In the genomic region with DNA sequence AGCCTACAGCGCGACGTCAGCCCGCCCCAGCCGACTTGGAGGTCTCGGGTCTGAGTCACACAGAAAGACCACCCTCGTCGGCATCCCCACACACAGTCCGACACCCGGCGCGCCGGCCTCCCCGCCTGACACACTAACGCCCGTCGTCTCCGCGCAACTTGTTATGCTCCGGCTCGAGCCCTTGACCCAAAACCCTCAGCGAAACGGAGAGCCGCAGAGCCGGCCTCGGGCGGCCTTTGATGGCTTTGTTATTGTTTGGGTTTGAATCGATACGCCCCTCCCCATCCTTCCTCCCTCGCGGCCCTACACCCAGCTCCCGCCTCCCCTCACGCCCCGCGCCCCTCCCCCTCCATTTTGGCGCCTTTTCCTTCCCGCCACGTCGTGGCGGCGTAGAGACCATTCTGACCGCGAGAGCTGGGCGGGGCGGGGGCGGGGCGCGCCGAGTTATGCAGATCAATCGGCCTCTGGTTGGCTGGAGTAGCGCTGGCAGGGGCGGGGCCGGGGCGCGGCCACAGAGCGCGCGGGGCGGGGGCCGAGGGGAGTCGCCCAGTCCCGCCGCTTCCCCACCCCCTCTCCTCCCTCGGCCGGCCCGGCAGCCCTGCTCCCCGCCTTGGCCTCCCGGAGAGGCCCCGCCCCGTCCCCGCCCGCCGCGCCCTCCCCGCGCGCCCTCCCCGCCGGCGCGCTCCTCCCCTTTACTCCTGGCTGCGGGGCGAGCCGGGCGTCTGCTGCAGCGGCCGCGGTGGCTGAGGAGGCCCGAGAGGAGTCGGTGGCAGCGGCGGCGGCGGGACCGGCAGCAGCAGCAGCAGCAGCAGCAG, we compare ENCODE assay signal across 8 cellular contexts.
A peak's percentile ranks its signal among the peaks of the same experiment; 100 is the strongest.
DNase-seq lines count a peak whose midpoint lies in the region; ATAC-seq and TF ChIP-seq lines count a peak whose summit lies in the region.

Gene PIM1 (plus strand): TSS at position 695 of the 815 bp plus-strand sequence. CDS start 424 bp downstream, outside the sequence.

- no peak for TF ChIP-seq CTCF in choroid plexus epithelial cell (conservative IDR thresholded peaks at IDR 0.05; ENCODE audit: low read depth, low read length)

- DNase-seq in AG20443 (ENCODE audit: low spot score): peak; percentile 98
- peak; percentile 72 for DNase-seq in NCI-H524 treated with DMSO at 0.1 percent for 48 hours (lab: John Stamatoyannopoulos, UW)
- DNase-seq in activated CD4-positive, alpha-beta T cell treated with anti-CD3 and anti-CD28 coated beads for 4 hours: peak; percentile 99
- DNase-seq in choroid plexus epithelial cell (ENCODE audit: low read depth): peak; percentile 99
- peak; percentile 96 for DNase-seq in kidney tubule cell (ENCODE audit: low spot score)
- peak; percentile 99 to 100 for DNase-seq in stimulated activated CD4-positive, alpha-beta T cell treated with anti-CD3 and anti-CD28 coated beads, Interleukin-1b, Interleukin-23, amount 100 ng/mL, for 1 hour (ENCODE audit: low read depth in 2 of 2)

- peak; percentile 69 for TF ChIP-seq POLR2A in GM19099 (IDR thresholded peaks at IDR 0.05; ENCODE audit: extremely low read depth, insufficient read length, low read depth)

- H3K4me3 ChIP-seq in choroid plexus epithelial cell (ENCODE audit: low read depth, low read length): peak within 1 kb of the TSS; percentile 99

- ATAC-seq in HG03439 (IDR thresholded peaks at IDR 0.05; ENCODE audit: unreplicated experiment): peak; percentile 58

Comparison
In these comparisons a context has a peak if more than half of its experiments do, and no peak if none do; other contexts are left out.
1. Peak in every context shown above with its lines: DNase-seq, ATAC-seq and H3K4me3 ChIP-seq.